ENCODE assay signal across 10 cellular contexts in the genomic region with DNA sequence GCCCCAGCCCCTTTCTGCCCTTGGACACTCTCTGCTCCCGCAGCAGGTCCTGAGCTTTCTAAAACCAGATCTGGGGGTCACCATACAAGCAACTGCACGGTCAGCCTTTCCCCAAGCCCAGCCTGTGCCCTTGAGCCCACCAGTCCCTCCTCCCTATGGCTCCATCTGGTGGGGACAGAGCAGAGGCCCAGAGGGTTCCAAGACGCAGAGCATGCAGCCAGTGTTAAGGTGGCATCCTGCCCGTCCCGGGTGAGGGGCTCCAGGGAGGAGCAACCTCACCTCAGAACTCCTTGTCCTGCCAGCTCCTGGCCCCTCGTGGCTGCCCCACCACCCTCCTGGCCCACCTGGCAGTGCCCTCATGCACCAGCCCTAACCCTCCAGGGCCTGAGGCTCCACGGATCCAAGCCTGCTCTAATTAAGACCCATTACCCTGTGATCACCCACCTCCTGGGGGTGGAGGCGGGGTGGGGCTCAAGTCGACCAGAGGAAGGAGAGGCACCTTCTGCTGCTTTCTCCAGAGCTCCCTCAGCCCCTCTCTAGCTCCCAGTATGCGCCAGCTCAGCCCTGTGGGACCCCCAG. TPM values are rescaled to one million over a fixed set of nuclear protein-coding genes. Genes with fewer than 3 reads are reported as not detected.
DNase-seq lines count a peak whose midpoint lies in the region; ATAC-seq and TF ChIP-seq lines count a peak whose summit lies in the region.
"Had no signal": no experiment of that assay in that cellular context is flagged by ENCODE, and none has a peak within 500 bp of the region (broad histone marks: within the 10 kb centered on the region; RNA-seq: fewer than 3 reads in every experiment).

No MANE protein-coding gene starts in this region.

- H3K27ac ChIP-seq in right atrium auricular region (no peak overlapping the region), psoas muscle (no peak overlapping the region)
- H3K27ac ChIP-seq: thyroid gland had no signal

- no peak for DNase-seq in Right ventricle myocardium superior
- DNase-seq in right atrium auricular region (ENCODE audit: low spot score): no peak
- DNase-seq in RPMI8226: peak; percentile 50
- no peak for DNase-seq in fibroblast of the aortic adventitia (ENCODE audit: low read depth)
- no peak for DNase-seq in stimulated activated naive CD4-positive, alpha-beta T cell treated with Interleukin-2 at 50 U/mL for 16 hours (lab: John Stamatoyannopoulos, UW)
- no peak for DNase-seq in NCI-H2029 (lab: John Stamatoyannopoulos, UW)
- no peak for DNase-seq in psoas muscle
- DNase-seq in NCI-H774 (lab: John Stamatoyannopoulos, UW): no peak
- DNase-seq: small intestine, thyroid gland had no signal

- no peaks in the 10 kb centered on the region for H3K4me1 ChIP-seq in right atrium auricular region
- no peaks in the 10 kb centered on the region for H3K4me1 ChIP-seq in psoas muscle
- H3K4me1 ChIP-seq: thyroid gland had no signal

- no peaks in the 10 kb centered on the region for H3K27me3 ChIP-seq in right atrium auricular region
- H3K27me3 ChIP-seq in psoas muscle (ENCODE audit: insufficient read depth in 3 of 3, low read length in 2 of 3): peaks cover 0 to 31% (median 19%) of the 10 kb centered on the region in 3 donors
- H3K27me3 ChIP-seq: thyroid gland had no signal

- ATAC-seq in Right ventricle myocardium superior (ENCODE audit: poor library complexity): peak; percentile 20
- ATAC-seq in psoas muscle: no peak

- WGBS in psoas muscle, 3 donors: 41 to 44% (median 43%) methylated on average over 10 of the region's 10 CpGs

- no peak overlapping the region for H3K4me3 ChIP-seq in right atrium auricular region
- H3K4me3 ChIP-seq in fibroblast of the aortic adventitia (ENCODE audit: low read depth, low read length): no peak overlapping the region
- H3K4me3 ChIP-seq in psoas muscle: no peak overlapping the region
- H3K4me3 ChIP-seq: thyroid gland had no signal

- H3K9me3 ChIP-seq in right atrium auricular region: no peaks in the 10 kb centered on the region
- no peaks in the 10 kb centered on the region for H3K9me3 ChIP-seq in psoas muscle
- H3K9me3 ChIP-seq: thyroid gland had no signal

- TF ChIP-seq CTCF in right atrium auricular region (IDR thresholded peaks at IDR 0.05): peak in 1 of 2 donors; percentile 33
- TF ChIP-seq CTCF in fibroblast of the aortic adventitia (IDR thresholded peaks at IDR 0.05; ENCODE audit: insufficient read depth, low read length): peak; percentile 31
- TF ChIP-seq CTCF in psoas muscle (IDR thresholded peaks at IDR 0.05): no peak

- intact Hi-C loops in Right ventricle myocardium superior (cut with DNase I) (loop anchor here (10.0 kb wide), 1 partner anchor 117 kb away; no protein-coding TSS in a partner anchor), psoas muscle (cut with DNase I) (loop anchor here in 1 of 2 donors (10.0 kb wide), 1 partner anchor 127 kb away; a partner anchor contains a TSS)

- H3K36me3 ChIP-seq in right atrium auricular region (no peaks in the 10 kb centered on the region), psoas muscle (ENCODE audit: insufficient read depth in 1 of 2, low read depth in 1 of 2) (no peaks in the 10 kb centered on the region)
- H3K36me3 ChIP-seq: thyroid gland had no signal

RNA-seq across cellular contexts. Expression of a gene that starts 8.5 kb away (rescaled TPM):
- total RNA-seq in Right ventricle myocardium superior (not detected), right atrium auricular region (1 to 10 TPM in 1 of 2 donors, under 1 TPM in 1; 0.07 to 2.0 TPM), fibroblast of the aortic adventitia (ENCODE audit: low replicate concordance) (0.08 and 0.09 TPM in 2 replicates), psoas muscle (under 1 TPM in 2 of 4 donors, not detected in 2; 0.24 to 0.25 TPM)
- polyA plus RNA-seq in psoas muscle: under 1 TPM; 0.03 to 0.38 (median 0.17) TPM

RNA-seq across cellular contexts. Expression of a gene that starts 27.8 kb away (rescaled TPM):
- total RNA-seq in Right ventricle myocardium superior: 234 TPM
- total RNA-seq in right atrium auricular region: 100 to 1,000 TPM in 1 of 2 donors, 10 to 100 TPM in 1; 75.4 to 115 TPM
- 169 and 279 TPM in 2 replicates for total RNA-seq in fibroblast of the aortic adventitia (ENCODE audit: low replicate concordance)
- 100 to 1,000 TPM; 308 to 417 (median 333) TPM for total RNA-seq in psoas muscle
- polyA plus RNA-seq in psoas muscle: 100 to 1,000 TPM; 285 to 333 (median 291) TPM

RNA-seq across cellular contexts. Expression of a gene that starts 34.3 kb away (rescaled TPM):
- 70.1 TPM for total RNA-seq in Right ventricle myocardium superior
- 10 to 100 TPM; 28.9 to 53.0 TPM for total RNA-seq in right atrium auricular region
- 7.8 and 42.6 TPM in 2 replicates for total RNA-seq in fibroblast of the aortic adventitia (ENCODE audit: low replicate concordance)
- total RNA-seq in psoas muscle: 10 to 100 TPM in 1 of 4 donors, 1 to 10 TPM in 3; 3.4 to 13.6 (median 4.6) TPM
- polyA plus RNA-seq in psoas muscle: 1 to 10 TPM; 2.5 to 5.1 (median 3.0) TPM
